ENCODE assay signal across 20 cellular contexts in the genomic region with DNA sequence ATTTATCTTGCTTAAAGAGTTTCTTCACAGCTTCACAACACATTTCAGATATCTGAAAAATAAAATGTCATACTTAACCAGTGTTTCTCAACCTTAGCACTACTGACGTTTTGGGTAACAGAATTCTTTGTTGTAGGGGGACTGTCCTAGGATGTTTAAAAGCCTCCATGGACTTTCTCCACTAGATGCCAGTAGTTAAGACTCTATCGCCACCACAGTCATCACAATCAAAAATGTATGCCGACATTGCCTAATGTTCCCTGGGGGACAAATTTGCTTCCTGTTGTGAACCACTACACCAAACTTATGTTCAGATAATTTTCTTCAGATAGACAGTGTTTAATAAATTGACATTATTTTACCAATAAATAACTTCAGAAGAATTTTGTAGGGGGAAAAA. TPM values are rescaled to one million over a fixed set of nuclear protein-coding genes. Genes with fewer than 3 reads are reported as not detected.
DNase-seq lines count a peak whose midpoint lies in the region; ATAC-seq, FAIRE-seq and TF ChIP-seq lines count a peak whose summit lies in the region.
"Had no signal": no experiment of that assay in that cellular context is flagged by ENCODE, and none has a peak within 500 bp of the region (broad histone marks: within the 10 kb centered on the region; RNA-seq: fewer than 3 reads in every experiment).

No MANE protein-coding gene starts in this region.

- DNase-seq in A549 (ENCODE audit: low read depth in 1 of 2, low spot score in 1 of 2) (peak in 1 of 2 experiments; percentile 32), DMS114 treated with DMSO at 0.1 percent for 48 hours (lab: John Stamatoyannopoulos, UW; ENCODE audit: unreplicated experiment) (peak; percentile 31), OCI-M1 (lab: John Stamatoyannopoulos, UW) (peak; percentile 34), epithelial cell of proximal tubule (ENCODE audit: low read depth) (no peak), NCI-H82 (lab: John Stamatoyannopoulos, UW) (no peak), gastrocnemius medialis (no peak)
- DNase-seq: esophagus squamous epithelium; hippocampal formation; IMR-90; naive B cell; NCI-H1048; NCI-H2029; NCI-H446; SJCRH30; stimulated activated CD4-positive, alpha-beta T cell treated with anti-CD3 and anti-CD28 coated beads, Interleukin-2, amount 100 ng/mL, for 24 hours; trophoblast cell had no signal

- CTCF ChIA-PET in A549 (lab: Yijun Ruan, JAX): interaction anchor here (0.7 to 1.3 kb wide), 2 partner anchors 21 to 30 kb away, joined by 3 read pairs; no protein-coding TSS in a partner anchor

- no peak for TF ChIP-seq EP300 in A549 (IDR thresholded peaks at IDR 0.05)

- in situ Hi-C loops in gastrocnemius medialis (cut with MboI; ENCODE audit: low sequenced_read_pairs in 4 of 4): no loop called here

- TF ChIP-seq POLR2A in A549 (IDR thresholded peaks at IDR 0.05; ENCODE audit: low read length) (no peak), gastrocnemius medialis (IDR thresholded peaks at IDR 0.05) (no peak)

- TF ChIP-seq CTCF in A549 (IDR thresholded peaks at IDR 0.05) (peak; percentile 11; the same call in 1 of the 3 replicates), epithelial cell of proximal tubule (conservative IDR thresholded peaks at IDR 0.05; ENCODE audit: low read depth, low read length) (peak; percentile 17), gastrocnemius medialis (IDR thresholded peaks at IDR 0.05 in 4 of 5, conservative IDR thresholded peaks at IDR 0.05 in 1 of 5) (no peak)

- H3K4me1 ChIP-seq in A549 (no peaks in the 10 kb centered on the region), gastrocnemius medialis (no peaks in the 10 kb centered on the region)
- H3K4me1 ChIP-seq: esophagus squamous epithelium, parathyroid adenoma, SJCRH30 had no signal

- ATAC-seq in A549 (peak; percentile 54 to 72; a peak in 5 of 6 replicates), HG03354 (IDR thresholded peaks at IDR 0.05; ENCODE audit: poor library complexity, severe bottlenecking, unreplicated experiment) (no peak), gastrocnemius medialis (no peak), HG02852 (IDR thresholded peaks at IDR 0.05; ENCODE audit: unreplicated experiment) (no peak)

- H3K9me3 ChIP-seq in A549 (no peaks in the 10 kb centered on the region), gastrocnemius medialis (no peaks in the 10 kb centered on the region)
- H3K9me3 ChIP-seq: esophagus squamous epithelium, SJCRH30 had no signal

- H3K27ac ChIP-seq in A549: no peak overlapping the region
- H3K27ac ChIP-seq in gastrocnemius medialis: no peak overlapping the region
- H3K27ac ChIP-seq: esophagus squamous epithelium, parathyroid adenoma, SJCRH30 had no signal

- TF ChIP-seq RAD21 in A549 (conservative IDR thresholded peaks at IDR 0.05 in 1 of 2, IDR thresholded peaks at IDR 0.05 in 1 of 2): no peak

- peaks cover 4 to 73% of the 10 kb centered on the region in 2 donors for H3K36me3 ChIP-seq in gastrocnemius medialis

- 76% methylated on average over 3 of the region's 3 CpGs for WGBS in A549 (ENCODE audit: missing lambda C conversion rate)

- H3K4me3 ChIP-seq in A549 (no peak overlapping the region), epithelial cell of proximal tubule (ENCODE audit: low read depth, low read length) (no peak overlapping the region), gastrocnemius medialis (no peak overlapping the region)
- H3K4me3 ChIP-seq: esophagus squamous epithelium, SJCRH30 had no signal

- H3K4me2 ChIP-seq in A549: no peak overlapping the region

- no peaks in the 10 kb centered on the region for H3K27me3 ChIP-seq in gastrocnemius medialis
- H3K27me3 ChIP-seq: esophagus squamous epithelium, SJCRH30 had no signal

- no peak for FAIRE-seq in A549 (lab: Jason Lieb, UNC)
- FAIRE-seq: keratinocyte had no signal

- POLR2A ChIA-PET in A549 (lab: Yijun Ruan, JAX): no interaction called here

- intact Hi-C loops in gastrocnemius medialis (cut with DNase I; ENCODE audit: low total_unique reads): no loop called here

TF ChIP-seq in A549, 52 proteins besides CTCF, POLR2A, EP300 and RAD21:
- TF ChIP-seq FOSL2 (IDR thresholded peaks at IDR 0.05) (no peak), FOSL2 (CRISPR knock-in tag; IDR thresholded peaks at IDR 0.05) (no peak), RNF2 (IDR thresholded peaks at IDR 0.05; ENCODE audit: borderline replicate concordance, low read depth) (no peak), EHF (CRISPR knock-in tag; IDR thresholded peaks at IDR 0.05) (no peak), CBX8 (IDR thresholded peaks at IDR 0.05) (no peak), ESRRA (IDR thresholded peaks at IDR 0.05; ENCODE audit: borderline replicate concordance, low read length) (no peak), TP53 (CRISPR knock-in tag; IDR thresholded peaks at IDR 0.05) (no peak), TFCP2L1 (CRISPR knock-in tag; IDR thresholded peaks at IDR 0.05) (no peak), BHLHE40 (IDR thresholded peaks at IDR 0.05; ENCODE audit: low read depth, low read length) (no peak), PHF8 (IDR thresholded peaks at IDR 0.05; ENCODE audit: borderline replicate concordance, low read depth) (no peak), FOXS1 (CRISPR knock-in tag; IDR thresholded peaks at IDR 0.05) (no peak), RFX5 (IDR thresholded peaks at IDR 0.05) (no peak), SREBF2 (IDR thresholded peaks at IDR 0.05) (no peak)
- TF ChIP-seq, protein P1, sequence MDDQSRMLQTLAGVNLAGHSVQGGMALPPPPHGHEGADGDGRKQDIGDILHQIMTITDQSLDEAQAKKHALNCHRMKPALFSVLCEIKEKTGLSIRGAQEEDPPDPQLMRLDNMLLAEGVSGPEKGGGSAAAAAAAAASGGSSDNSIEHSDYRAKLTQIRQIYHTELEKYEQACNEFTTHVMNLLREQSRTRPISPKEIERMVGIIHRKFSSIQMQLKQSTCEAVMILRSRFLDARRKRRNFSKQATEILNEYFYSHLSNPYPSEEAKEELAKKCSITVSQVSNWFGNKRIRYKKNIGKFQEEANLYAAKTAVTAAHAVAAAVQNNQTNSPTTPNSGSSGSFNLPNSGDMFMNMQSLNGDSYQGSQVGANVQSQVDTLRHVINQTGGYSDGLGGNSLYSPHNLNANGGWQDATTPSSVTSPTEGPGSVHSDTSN (IDR thresholded peaks at IDR 0.05): no peak
- TF ChIP-seq, protein P2, sequence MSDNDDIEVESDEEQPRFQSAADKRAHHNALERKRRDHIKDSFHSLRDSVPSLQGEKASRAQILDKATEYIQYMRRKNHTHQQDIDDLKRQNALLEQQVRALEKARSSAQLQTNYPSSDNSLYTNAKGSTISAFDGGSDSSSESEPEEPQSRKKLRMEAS (IDR thresholded peaks at IDR 0.05): no peak
TF ChIP-seq in A549: peak in this region for 0.

RNA-seq across cellular contexts. Expression of a gene that starts 13.4 kb away (rescaled TPM):
- polyA plus RNA-seq in A549 (2011; rRNA removed) (30.9 and 41.9 TPM in 2 replicates), A549 (2017; fragmentation: RNase III; extraction: RNeasy Plus Mini Kit Qiagen cat#74134 plus additional on column Dnase treatment) (21.7 to 29.0 TPM (median 23.1 TPM) in 3 replicates)
- 6.4 and 6.7 TPM in 2 replicates for polyA plus RNA-seq in A549 (2012; cell fraction: cytosol; rRNA removed)
- 6.5 and 8.1 TPM in 2 replicates for polyA plus RNA-seq in A549 (2012; cell fraction: nucleus; rRNA removed)
- 16.2 and 18.5 TPM in 2 replicates for polyA minus RNA-seq in A549 (2011; rRNA and poly(A)+ RNA removed)
- total RNA-seq in epithelial cell of proximal tubule (16.7 and 30.7 TPM in 2 replicates), gastrocnemius medialis (10 to 100 TPM; 10.3 to 14.5 (median 12.5) TPM)

RNA-seq across cellular contexts. Expression of a gene that starts 53.0 kb away (rescaled TPM):
- polyA plus RNA-seq in A549 (2011; rRNA removed) (5.7 and 6.0 TPM in 2 replicates), A549 (2017; fragmentation: RNase III; extraction: RNeasy Plus Mini Kit Qiagen cat#74134 plus additional on column Dnase treatment) (3.5 to 4.4 TPM (median 3.7 TPM) in 3 replicates)
- polyA plus RNA-seq in A549 (2012; cell fraction: cytosol; rRNA removed): 1.4 and 2.2 TPM in 2 replicates
- 2.1 and 2.5 TPM in 2 replicates for polyA plus RNA-seq in A549 (2012; cell fraction: nucleus; rRNA removed)
- 2.6 TPM in 2 replicates for polyA minus RNA-seq in A549 (2011; rRNA and poly(A)+ RNA removed)
- total RNA-seq in epithelial cell of proximal tubule (9.8 and 12.9 TPM in 2 replicates), gastrocnemius medialis (10 to 100 TPM in 1 of 4 donors, 1 to 10 TPM in 3; 7.4 to 11.4 (median 7.8) TPM)

Comparison
In these comparisons a context has a peak if more than half of its experiments do, and no peak if none do; other contexts are left out.
1. ATAC-seq: peak in A549 (2 of 2); none in HG03354 (single experiment), gastrocnemius medialis (0 of 2) and HG02852 (single experiment).
2. DNase-seq: peak in DMS114 treated with DMSO at 0.1 percent for 48 hours (single experiment) and OCI-M1 (single experiment); none in epithelial cell of proximal tubule (single experiment), NCI-H82 (single experiment) and gastrocnemius medialis (0 of 2).
3. CTCF ChIP-seq: peak in A549 (single experiment) and epithelial cell of proximal tubule (single experiment); none in gastrocnemius medialis (0 of 5).